ENCODE assay signal across 8 cellular contexts in genomic region chr4:119629142-119629471, GRCh38. TPM values are rescaled to one million over a fixed set of nuclear protein-coding genes. Genes with fewer than 3 reads are reported as not detected.
A peak's percentile ranks its signal among the peaks of the same experiment; 100 is the strongest.
DNase-seq lines count a peak whose midpoint lies in the region; ATAC-seq and TF ChIP-seq lines count a peak whose summit lies in the region.

No MANE protein-coding gene starts in this region.

- H3K4me1 ChIP-seq in rectal smooth muscle tissue (ENCODE audit: control insufficient read depth, insufficient read depth, low read length): peaks cover 10% of the 10 kb centered on the region

- H3K4me3 ChIP-seq in fibroblast of villous mesenchyme (ENCODE audit: low read depth, low read length): peak overlapping the region; percentile 89
- peak overlapping the region; percentile 93 for H3K4me3 ChIP-seq in rectal smooth muscle tissue (ENCODE audit: low read length)

- peak; percentile 27 for TF ChIP-seq CTCF in RWPE1 (conservative IDR thresholded peaks at IDR 0.05; ENCODE audit: low read depth)
- no peak for TF ChIP-seq CTCF in fibroblast of villous mesenchyme (IDR thresholded peaks at IDR 0.05; ENCODE audit: insufficient read depth, low read depth, low read length)

- no peak overlapping the region for H3K9ac ChIP-seq in rectal smooth muscle tissue (ENCODE audit: low read length)

- ATAC-seq in GM18861 (IDR thresholded peaks at IDR 0.05; ENCODE audit: unreplicated experiment) (peak; percentile 7), HG02610 (IDR thresholded peaks at IDR 0.05; ENCODE audit: unreplicated experiment) (peak; percentile 32)

- H3K27me3 ChIP-seq in rectal smooth muscle tissue (ENCODE audit: control insufficient read depth, insufficient read depth, low read length): no peaks in the 10 kb centered on the region

- CTCF ChIA-PET in RWPE1 (lab: Yijun Ruan, JAX): interaction anchor here (0.5 to 1.3 kb wide), 12 partner anchors 13 to 1648 kb away, joined by 3 to 12 read pairs (median 3); no protein-coding TSS in a partner anchor

- H3K36me3 ChIP-seq in rectal smooth muscle tissue (ENCODE audit: control insufficient read depth, insufficient read depth, low read length): no peaks in the 10 kb centered on the region

- DNase-seq in RWPE1 (ENCODE audit: low spot score): no peak
- DNase-seq in fibroblast of villous mesenchyme (ENCODE audit: low read depth): no peak
- DNase-seq in COR-L47 (lab: John Stamatoyannopoulos, UW): no peak
- DNase-seq in NCI-H526 treated with DMSO at 0.1 percent for 48 hours (lab: John Stamatoyannopoulos, UW): no peak
- DNase-seq in NCI-H187 treated with DMSO at 0.1 percent for 48 hours (lab: John Stamatoyannopoulos, UW): no peak

- POLR2A ChIA-PET in RWPE1 (lab: Yijun Ruan, JAX; ENCODE audit: low non-redundant PET): no interaction called here

- no peak overlapping the region for H3K27ac ChIP-seq in RWPE1
- H3K27ac ChIP-seq in rectal smooth muscle tissue (ENCODE audit: low read depth, low read length): peak overlapping the region; percentile 91

RNA-seq across cellular contexts. Expression of gene PDE5A, which starts 0.5 kb away (rescaled TPM):
- total RNA-seq in fibroblast of villous mesenchyme: 109 and 162 TPM in 2 replicates
